Comparison of ENCODE assay signal across 8 cellular contexts in the genomic region with DNA sequence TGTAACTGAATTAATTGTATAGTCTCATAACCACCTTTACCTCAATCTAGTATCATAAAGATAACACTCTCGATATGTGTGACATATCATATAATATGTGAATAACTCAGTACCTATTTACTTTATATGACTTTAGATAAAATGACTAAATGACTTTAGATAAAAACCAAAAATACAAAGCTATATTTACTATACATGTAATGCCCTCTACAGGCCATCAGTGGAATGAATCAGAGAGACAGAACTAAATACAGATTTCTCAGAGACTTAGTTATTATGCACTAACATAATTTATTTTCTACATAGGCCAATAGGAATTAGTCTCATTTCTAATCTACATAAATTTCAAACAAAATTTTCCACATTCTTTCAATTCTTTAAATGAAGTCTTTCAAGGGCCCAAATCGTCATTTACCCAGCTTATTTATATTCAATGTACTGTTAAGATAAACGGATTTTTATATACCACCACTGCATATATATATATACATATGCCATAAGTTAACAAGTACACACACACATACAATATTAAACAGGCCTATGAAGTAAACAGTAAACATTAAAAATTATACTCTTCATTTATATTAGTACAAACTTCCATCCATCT.
DNase-seq lines count a peak whose midpoint lies in the region; ATAC-seq, FAIRE-seq and TF ChIP-seq lines count a peak whose summit lies in the region.

No MANE protein-coding gene starts in this region.

- TF ChIP-seq CTCF in AG09309 (IDR thresholded peaks at IDR 0.05; ENCODE audit: control insufficient read depth, insufficient read depth, low read depth, low read length, missing control alignments) (peak; percentile 54), GM20000 (IDR thresholded peaks at IDR 0.05; ENCODE audit: extremely low read depth, missing control alignments) (peak; percentile 45), omental fat pad (IDR thresholded peaks at IDR 0.05) (no peak)

- DNase-seq in AG09309 (ENCODE audit: low read depth) (no peak), GM20000 (ENCODE audit: low spot score) (peak; percentile 18), SK-MEL-5 (ENCODE audit: low read depth, low spot score) (peak; percentile 51), COR-L47 (lab: John Stamatoyannopoulos, UW) (no peak), retina (no peak), omental fat pad (ENCODE audit: low spot score) (no peak), NOMO-1 treated with dmso at 0.1 percent for 144 hours (lab: John Stamatoyannopoulos, UW; ENCODE audit: unreplicated experiment) (no peak)

- no peak for ATAC-seq in omental fat pad (ENCODE audit: low FRiP score)

- in situ Hi-C loops in SK-MEL-5 (cut with HindIII; ENCODE audit: low pct_unique_long_range_greater_than_20kb, low sequenced_read_pairs), result no loop called here

- peak; percentile 91 for FAIRE-seq in islet of Langerhans (lab: Jason Lieb, UNC)

- no peak overlapping the region for H3K4me3 ChIP-seq in AG09309 (ENCODE audit: control insufficient read depth, low read depth, low read length)

Comparison
In these comparisons a context has a peak if more than half of its experiments do, and no peak if none do; other contexts are left out.
1. DNase-seq: peak in GM20000 (single experiment) and SK-MEL-5 (single experiment); none in AG09309 (single experiment), COR-L47 (single experiment), retina (single experiment), omental fat pad (single experiment) and NOMO-1 treated with dmso at 0.1 percent for 144 hours (single experiment).
2. CTCF ChIP-seq: peak in AG09309 (single experiment) and GM20000 (single experiment); none in omental fat pad (0 of 3).